In the genomic region with DNA sequence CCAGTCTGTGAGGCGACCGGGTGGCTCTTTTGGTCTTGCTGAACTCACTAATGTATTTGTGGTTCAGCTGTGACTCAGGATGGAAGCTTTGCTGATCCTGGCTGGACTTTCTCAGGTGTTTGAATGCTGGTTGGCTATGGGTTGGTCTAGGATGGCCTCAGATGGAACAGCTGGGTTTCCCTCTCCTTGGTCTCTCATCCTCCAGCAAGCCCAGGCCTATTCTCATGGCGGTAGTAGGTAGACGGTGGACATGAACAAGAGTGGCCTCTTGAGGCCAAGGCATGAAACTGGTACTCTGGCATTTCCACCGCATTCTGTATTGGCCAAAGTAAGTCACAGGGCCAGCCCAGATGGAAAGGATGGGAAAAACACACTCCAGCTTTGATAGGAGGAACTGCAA, we compare ENCODE assay signal across 8 cellular contexts. TPM values are rescaled to one million over a fixed set of nuclear protein-coding genes. Genes with fewer than 3 reads are reported as not detected.
A peak's percentile ranks its signal among the peaks of the same experiment; 100 is the strongest.
DNase-seq lines count a peak whose midpoint lies in the region; ATAC-seq, FAIRE-seq and TF ChIP-seq lines count a peak whose summit lies in the region.
"Had no signal": no experiment of that assay in that cellular context is flagged by ENCODE, and none has a peak within 500 bp of the region (broad histone marks: within the 10 kb centered on the region; RNA-seq: fewer than 3 reads in every experiment).

No MANE protein-coding gene starts in this region.

- ATAC-seq in HepG2 (peak; percentile 93), GM19351 (IDR thresholded peaks at IDR 0.05; ENCODE audit: unreplicated experiment) (no peak), GM21360 (IDR thresholded peaks at IDR 0.05; ENCODE audit: unreplicated experiment) (no peak)

- BruUV-seq in HepG2 (replicated peaks; lab: Mats Ljungman, UMichigan) = no TSS peak

- in situ Hi-C loops in HepG2 (cut with HindIII; ENCODE audit: extremely low pct_ligation_motif_present, low pct_unique_long_range_greater_than_20kb) = no loop called here

- DNase-seq in NCI-H526 (lab: John Stamatoyannopoulos, UW) (peak; percentile 30 to 53), cardiac fibroblast (ENCODE audit: low read depth in 2 of 2) (peak; percentile 71 to 72), HepG2 (ENCODE audit: low spot score) (peak; percentile 77), NCI-H187 treated with DMSO at 0.1 percent for 48 hours (lab: John Stamatoyannopoulos, UW) (no peak)

- no peaks in the 10 kb centered on the region for H3K79me2 ChIP-seq in HepG2 (ENCODE audit: insufficient read depth, low read length)

- TF ChIP-seq EP300 in HepG2 (IDR thresholded peaks at IDR 0.05; ENCODE audit: low read depth in 2 of 2, low read length in 2 of 2) (no peak), HepG2 (CRISPR knock-in tag; IDR thresholded peaks at IDR 0.05; ENCODE audit: borderline replicate concordance) (no peak)

- POLR2A ChIA-PET in HepG2 (lab: Yijun Ruan, JAX) = interaction anchor here (2.1 kb wide), 1 partner anchor 12 kb away, joined by 10 read pairs; a partner anchor contains a TSS

- H3K36me3 ChIP-seq in HepG2 (replicated peaks in 1 of 2; ENCODE audit: control insufficient read depth in 1 of 2, insufficient read depth in 2 of 2, low read length in 2 of 2) = no peaks in the 10 kb centered on the region

- TF ChIP-seq RAD21 in HepG2 (CRISPR knock-in tag; IDR thresholded peaks at IDR 0.05) = peak; percentile 86

- no peak overlapping the region for H3K27ac ChIP-seq in HepG2 (ENCODE audit: extremely low read length, insufficient read depth, low read length)

- peak; percentile 68 for FAIRE-seq in HepG2 (lab: Jason Lieb, UNC)

- no peak overlapping the region for H3K4me2 ChIP-seq in HepG2 (ENCODE audit: low read depth, low read length)

- TF ChIP-seq CTCF in GM12873 (IDR thresholded peaks at IDR 0.05; ENCODE audit: insufficient read depth, low read depth, low read length, missing control alignments) = peak; percentile 29
- TF ChIP-seq CTCF in cardiac fibroblast (IDR thresholded peaks at IDR 0.05; ENCODE audit: low read depth, low read length) = peak; percentile 51
- peak; percentile 86 for TF ChIP-seq CTCF in HepG2 (CRISPR knock-in tag; IDR thresholded peaks at IDR 0.05)

- peaks cover 20% of the 10 kb centered on the region for H3K4me1 ChIP-seq in HepG2 (ENCODE audit: insufficient read depth, low read length)

- TF ChIP-seq POLR2A in HepG2 (IDR thresholded peaks at IDR 0.05; ENCODE audit: insufficient read depth in 1 of 2, low read depth in 2 of 2, low read length in 2 of 2) = no peak

- WGBS in HepG2 (ENCODE audit: low lambda C conversion rate) = 43% methylated on average over 5 of the region's 5 CpGs

- CTCF ChIA-PET in HepG2 (lab: Yijun Ruan, JAX; ENCODE audit: low intra/inter-chr PET ratio, low total read pairs) = interaction anchor here (0.7 to 3.6 kb wide), 4 partner anchors 63 to 122 kb away, joined by 3 to 24 read pairs (median 6); no protein-coding TSS in a partner anchor

- peaks cover 0 to 4% of the 10 kb centered on the region in 2 experiments; a peak in 1 of 5 replicates for H3K27me3 ChIP-seq in HepG2 (ENCODE audit: control insufficient read depth in 1 of 2, insufficient read depth in 2 of 2, low read length in 2 of 2)

- no peak overlapping the region for H3K9ac ChIP-seq in HepG2 (ENCODE audit: insufficient read depth, low read depth, low read length)

- no peak overlapping the region for H2AFZ ChIP-seq in HepG2 (ENCODE audit: low read length)

- intact Hi-C loops in HepG2 (cut with micrococcal nuclease; ENCODE audit: unreplicated experiment) = loop anchor here (1.0 to 10.0 kb wide), 4 partner anchors 63 to 921 kb away; a partner anchor contains a TSS

- no peaks in the 10 kb centered on the region for H4K20me1 ChIP-seq in HepG2 (ENCODE audit: insufficient read depth, low read length)

- H3K4me3 ChIP-seq in cardiac fibroblast (replicated peaks in 1 of 2; ENCODE audit: low read depth in 2 of 2, low read length in 2 of 2) = no peak overlapping the region
- no peak overlapping the region for H3K4me3 ChIP-seq in HepG2 (replicated peaks in 1 of 3; ENCODE audit: insufficient read depth in 1 of 3, low read depth in 2 of 3, low read length in 3 of 3)
- H3K4me3 ChIP-seq: skin epidermis had no signal

- H3K9me3 ChIP-seq in HepG2 (ENCODE audit: low read length) = no peaks in the 10 kb centered on the region

TF ChIP-seq in HepG2, 621 proteins besides CTCF, POLR2A, EP300 and RAD21 (continues in another document):
- TF ChIP-seq ATRX (CRISPR knock-in tag; IDR thresholded peaks at IDR 0.05; ENCODE audit: borderline replicate concordance) = no peak
- no peak for TF ChIP-seq ZFP36 (IDR thresholded peaks at IDR 0.05; ENCODE audit: borderline replicate concordance, low read depth, low read length, partially characterized antibody)
- TF ChIP-seq ZNF263 (CRISPR knock-in tag; IDR thresholded peaks at IDR 0.05) = no peak
- TF ChIP-seq, protein P1, sequence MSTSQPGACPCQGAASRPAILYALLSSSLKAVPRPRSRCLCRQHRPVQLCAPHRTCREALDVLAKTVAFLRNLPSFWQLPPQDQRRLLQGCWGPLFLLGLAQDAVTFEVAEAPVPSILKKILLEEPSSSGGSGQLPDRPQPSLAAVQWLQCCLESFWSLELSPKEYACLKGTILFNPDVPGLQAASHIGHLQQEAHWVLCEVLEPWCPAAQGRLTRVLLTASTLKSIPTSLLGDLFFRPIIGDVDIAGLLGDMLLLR (CRISPR knock-in tag; IDR thresholded peaks at IDR 0.05) = no peak
- no peak for TF ChIP-seq ATF7 (IDR thresholded peaks at IDR 0.05)
- no peak for TF ChIP-seq ATF7 (CRISPR knock-in tag; IDR thresholded peaks at IDR 0.05)
- TF ChIP-seq, protein P2, sequence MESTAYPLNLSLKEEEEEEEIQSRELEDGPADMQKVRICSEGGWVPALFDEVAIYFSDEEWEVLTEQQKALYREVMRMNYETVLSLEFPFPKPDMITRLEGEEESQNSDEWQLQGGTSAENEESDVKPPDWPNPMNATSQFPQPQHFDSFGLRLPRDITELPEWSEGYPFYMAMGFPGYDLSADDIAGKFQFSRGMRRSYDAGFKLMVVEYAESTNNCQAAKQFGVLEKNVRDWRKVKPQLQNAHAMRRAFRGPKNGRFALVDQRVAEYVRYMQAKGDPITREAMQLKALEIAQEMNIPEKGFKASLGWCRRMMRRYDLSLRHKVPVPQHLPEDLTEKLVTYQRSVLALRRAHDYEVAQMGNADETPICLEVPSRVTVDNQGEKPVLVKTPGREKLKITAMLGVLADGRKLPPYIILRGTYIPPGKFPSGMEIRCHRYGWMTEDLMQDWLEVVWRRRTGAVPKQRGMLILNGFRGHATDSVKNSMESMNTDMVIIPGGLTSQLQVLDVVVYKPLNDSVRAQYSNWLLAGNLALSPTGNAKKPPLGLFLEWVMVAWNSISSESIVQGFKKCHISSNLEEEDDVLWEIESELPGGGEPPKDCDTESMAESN (CRISPR knock-in tag; conservative IDR thresholded peaks at IDR 0.05) = no peak
- no peak for TF ChIP-seq ZSCAN21 (CRISPR knock-in tag; IDR thresholded peaks at IDR 0.05; ENCODE audit: borderline replicate concordance)

RNA-seq across cellular contexts. Expression of a gene that starts 11.8 kb away (rescaled TPM):
- 13.1 and 22.9 TPM in 2 replicates for total RNA-seq in HepG2 (2016; rRNA removed; fragmentation: Illumina TruSeq; extraction: Trizol)
- total RNA-seq in HepG2 (2016; cell fraction: cytosol; rRNA removed; fragmentation: Illumina TruSeq; extraction: Trizol; ENCODE audit: low read depth) = 1.1 and 1.4 TPM in 2 replicates
- 13.2 and 22.1 TPM in 2 replicates for total RNA-seq in HepG2 (2016; cell fraction: insoluble cytoplasmic fraction; rRNA removed; fragmentation: Illumina TruSeq; extraction: Trizol)
- 3.1 and 3.8 TPM in 2 replicates for total RNA-seq in HepG2 (2016; cell fraction: membrane; rRNA removed; fragmentation: Illumina TruSeq; extraction: Trizol)
- total RNA-seq in HepG2 (2016; cell fraction: nucleus; rRNA removed; fragmentation: Illumina TruSeq; extraction: Trizol) = 13.2 and 13.8 TPM in 2 replicates
- 4.0 and 4.8 TPM in 2 replicates for polyA plus RNA-seq in HepG2 (2011; rRNA removed)
- polyA plus RNA-seq in HepG2 (2011; cell fraction: cytosol; rRNA removed) = 2.9 and 4.1 TPM in 2 replicates
- 2.0 and 2.7 TPM in 2 replicates for polyA plus RNA-seq in HepG2 (2011; cell fraction: nucleus; rRNA removed)
- polyA plus RNA-seq in HepG2 (2012) = 5.3 and 7.7 TPM in 2 replicates
- 0.49 and 0.57 TPM in 2 replicates for polyA plus RNA-seq in HepG2 (2016; cell fraction: cytosol; fragmentation: Illumina TruSeq; extraction: Trizol; ENCODE audit: low read depth)
- polyA plus RNA-seq in HepG2 (2016; cell fraction: insoluble cytoplasmic fraction; fragmentation: Illumina TruSeq; extraction: Trizol; ENCODE audit: low read depth) = 14.8 and 15.7 TPM in 2 replicates
- 1.3 and 1.4 TPM in 2 replicates for polyA plus RNA-seq in HepG2 (2016; cell fraction: membrane; fragmentation: Illumina TruSeq; extraction: Trizol; ENCODE audit: low read depth)
- 6.5 and 7.8 TPM in 2 replicates for polyA plus RNA-seq in HepG2 (2016; cell fraction: nucleus; fragmentation: Illumina TruSeq; extraction: Trizol; ENCODE audit: insufficient read depth, low read depth)
- 5.8 and 15.3 TPM in 2 replicates for polyA minus RNA-seq in HepG2 (2011; rRNA and poly(A)+ RNA removed; ENCODE audit: low replicate concordance)
- polyA minus RNA-seq in HepG2 (2011; cell fraction: cytosol; rRNA and poly(A)+ RNA removed) = 6.1 and 6.5 TPM in 2 replicates
- polyA minus RNA-seq in HepG2 (2011; cell fraction: nucleus; rRNA and poly(A)+ RNA removed) = 19.1 and 22.5 TPM in 2 replicates

RNA-seq across cellular contexts. Expression of a gene that starts 43.2 kb away (rescaled TPM):
- 4.6 TPM in 2 replicates for total RNA-seq in HepG2 (2016; rRNA removed; fragmentation: Illumina TruSeq; extraction: Trizol)
- 1.1 and 1.3 TPM in 2 replicates for total RNA-seq in HepG2 (2016; cell fraction: cytosol; rRNA removed; fragmentation: Illumina TruSeq; extraction: Trizol; ENCODE audit: low read depth)
- total RNA-seq in HepG2 (2016; cell fraction: insoluble cytoplasmic fraction; rRNA removed; fragmentation: Illumina TruSeq; extraction: Trizol) = 3.7 and 4.3 TPM in 2 replicates
- 1.4 and 2.2 TPM in 2 replicates for total RNA-seq in HepG2 (2016; cell fraction: membrane; rRNA removed; fragmentation: Illumina TruSeq; extraction: Trizol)
- 5.1 and 5.6 TPM in 2 replicates for total RNA-seq in HepG2 (2016; cell fraction: nucleus; rRNA removed; fragmentation: Illumina TruSeq; extraction: Trizol)
- polyA plus RNA-seq in HepG2 (2011; rRNA removed) = 24.1 and 29.2 TPM in 2 replicates
- polyA plus RNA-seq in HepG2 (2011; cell fraction: cytosol; rRNA removed) = 10.5 and 16.7 TPM in 2 replicates
- 21.9 and 33.5 TPM in 2 replicates for polyA plus RNA-seq in HepG2 (2011; cell fraction: nucleus; rRNA removed)
- 16.7 and 20.6 TPM in 2 replicates for polyA plus RNA-seq in HepG2 (2012)
- 0.17 and 0.33 TPM in 2 replicates for polyA plus RNA-seq in HepG2 (2016; cell fraction: cytosol; fragmentation: Illumina TruSeq; extraction: Trizol; ENCODE audit: low read depth)
- polyA plus RNA-seq in HepG2 (2016; cell fraction: insoluble cytoplasmic fraction; fragmentation: Illumina TruSeq; extraction: Trizol; ENCODE audit: low read depth) = 1.5 and 1.6 TPM in 2 replicates
- 0.25 and 0.38 TPM in 2 replicates for polyA plus RNA-seq in HepG2 (2016; cell fraction: membrane; fragmentation: Illumina TruSeq; extraction: Trizol; ENCODE audit: low read depth)
- 4.4 and 4.8 TPM in 2 replicates for polyA plus RNA-seq in HepG2 (2016; cell fraction: nucleus; fragmentation: Illumina TruSeq; extraction: Trizol; ENCODE audit: insufficient read depth, low read depth)
- 9.5 and 54.7 TPM in 2 replicates for polyA minus RNA-seq in HepG2 (2011; rRNA and poly(A)+ RNA removed; ENCODE audit: low replicate concordance)
- 41.0 and 60.4 TPM in 2 replicates for polyA minus RNA-seq in HepG2 (2011; cell fraction: cytosol; rRNA and poly(A)+ RNA removed)
- 73.6 and 109 TPM in 2 replicates for polyA minus RNA-seq in HepG2 (2011; cell fraction: nucleus; rRNA and poly(A)+ RNA removed)

Comparison
In these comparisons a context has a peak if more than half of its experiments do, and no peak if none do; other contexts are left out.
1. CTCF ChIP-seq: peak in every context shown above with its lines; median percentile 86 in HepG2; 51 in cardiac fibroblast; 29 in GM12873.